In genomic region chr6:2931055-2931454, GRCh38 we compare ENCODE assay signal across 2 cellular contexts.
TF ChIP-seq lines count a peak whose summit lies in the region.

No MANE protein-coding gene starts in this region.

TF ChIP-seq in IMR-90, 13 proteins besides CTCF, POLR2A, EP300 and RAD21:
- TF ChIP-seq ELK1 (IDR thresholded peaks at IDR 0.05; ENCODE audit: borderline replicate concordance, low read depth, low read length) (no peak), CHD1 (IDR thresholded peaks at IDR 0.05; ENCODE audit: low read depth, low read length) (no peak), MXI1 (IDR thresholded peaks at IDR 0.05; ENCODE audit: borderline replicate concordance, low read depth, low read length) (no peak)
TF ChIP-seq in IMR-90: peak in this region for 0.

TF ChIP-seq in H1, 55 proteins besides CTCF, POLR2A, EP300 and RAD21:
- TF ChIP-seq TEAD4 (IDR thresholded peaks at IDR 0.05; ENCODE audit: low read depth, low read length) (peak; percentile 72; the same call in 1 of the 2 replicates), SP4 (IDR thresholded peaks at IDR 0.05; ENCODE audit: low read length) (no peak)
